Comparison of ENCODE assay signal across 1 cellular context in genomic region chr17:79612468-79613194, GRCh38.
TF ChIP-seq lines count a peak whose summit lies in the region.

No MANE protein-coding gene starts in this region.

TF ChIP-seq in H1, 55 proteins besides CTCF, POLR2A, EP300 and RAD21 (continued from another document):
- TF ChIP-seq MAX (IDR thresholded peaks at IDR 0.05): peak; percentile 66
- no peak for TF ChIP-seq EZH2 (IDR thresholded peaks at IDR 0.05; ENCODE audit: low read depth, low read length, severe bottlenecking)
- no peak for TF ChIP-seq HDAC2 (IDR thresholded peaks at IDR 0.05; ENCODE audit: borderline replicate concordance in 1 of 2, low read depth in 2 of 2, low read length in 2 of 2)
- TF ChIP-seq PHF8 (conservative IDR thresholded peaks at IDR 0.05; ENCODE audit: low read depth, low read length): no peak
- TF ChIP-seq SIN3A (conservative IDR thresholded peaks at IDR 0.05 in 1 of 2, IDR thresholded peaks at IDR 0.05 in 1 of 2; ENCODE audit: low read depth in 1 of 2, low read length in 2 of 2): 0 out of 4 replicates have a peak, but pooled peaks of 1 of the 2 experiments have one; percentile 30
- TF ChIP-seq JUND (IDR thresholded peaks at IDR 0.05; ENCODE audit: low read length): no peak
- no peak for TF ChIP-seq BRCA1 (IDR thresholded peaks at IDR 0.05; ENCODE audit: low read depth, low read length)
- TF ChIP-seq RFX5 (IDR thresholded peaks at IDR 0.05; ENCODE audit: borderline replicate concordance, low read depth, low read length): no peak
- 0 out of 2 replicates have a peak, but pooled peaks have one; percentile 63 for TF ChIP-seq YY1 (IDR thresholded peaks at IDR 0.05; ENCODE audit: low read depth, low read length)
- TF ChIP-seq HDAC6 (IDR thresholded peaks at IDR 0.05; ENCODE audit: low read depth, low read length): no peak
- no peak for TF ChIP-seq BACH1 (IDR thresholded peaks at IDR 0.05; ENCODE audit: low read length)
TF ChIP-seq in H1: peak in this region for 5.
